13 cellular contexts compared by ENCODE assay signal in genomic region chr1:8315573-8316475, GRCh38. TPM values are rescaled to one million over a fixed set of nuclear protein-coding genes. Genes with fewer than 3 reads are reported as not detected.
DNase-seq lines count a peak whose midpoint lies in the region; TF ChIP-seq lines count a peak whose summit lies in the region.
"Had no signal": no experiment of that assay in that cellular context is flagged by ENCODE, and none has a peak within 500 bp of the region (broad histone marks: within the 10 kb centered on the region; RNA-seq: fewer than 3 reads in every experiment).

No MANE protein-coding gene starts in this region.

- H3K27ac ChIP-seq in cardiac muscle cell (no peak overlapping the region), left ventricle myocardium inferior (replicated peaks) (no peak overlapping the region)
- H3K27ac ChIP-seq: left lung had no signal

- H3K36me3 ChIP-seq in cardiac muscle cell, result no peaks in the 10 kb centered on the region
- H3K36me3 ChIP-seq in left ventricle myocardium inferior, result no peaks in the 10 kb centered on the region
- H3K36me3 ChIP-seq: HAP-1, left lung had no signal

- H3K27ac Mint-ChIP-seq in type B pancreatic cell, result no peak overlapping the region

- peak; percentile 18 for TF ChIP-seq CTCF in cardiac muscle cell (IDR thresholded peaks at IDR 0.05; ENCODE audit: low read depth, low read length)
- no peak for TF ChIP-seq CTCF in left ventricle myocardium inferior (IDR thresholded peaks at IDR 0.05; ENCODE audit: borderline replicate concordance)
- peak; percentile 7 for TF ChIP-seq CTCF in foreskin fibroblast (IDR thresholded peaks at IDR 0.05; ENCODE audit: low read depth, low read length)
- TF ChIP-seq CTCF in type B pancreatic cell (conservative IDR thresholded peaks at IDR 0.05), result peak; percentile 57

- H3K4me1 ChIP-seq in cardiac muscle cell (ENCODE audit: low read depth), result no peaks in the 10 kb centered on the region
- H3K4me1 ChIP-seq in left ventricle myocardium inferior, result peaks cover 41% of the 10 kb centered on the region
- H3K4me1 ChIP-seq: HAP-1 had no signal

- no peak overlapping the region for H3K4me3 ChIP-seq in cardiac muscle cell
- no peak overlapping the region for H3K4me3 ChIP-seq in left ventricle myocardium inferior
- H3K4me3 ChIP-seq in foreskin fibroblast (ENCODE audit: low read depth in 1 of 2, low read length in 2 of 2), result no peak overlapping the region
- H3K4me3 ChIP-seq: HAP-1, left lung had no signal

- H3K36me3 Mint-ChIP-seq in type B pancreatic cell, result no peaks in the 10 kb centered on the region

- peak overlapping the region; percentile 1 for H3K4me3 Mint-ChIP-seq in type B pancreatic cell
- H3K4me3 Mint-ChIP-seq: activated T-cell treated with anti-CD3 and anti-CD28 coated beads, Interleukin-2, amount 50 U/mL, for 4 hours had no signal

- DNase-seq in cardiac muscle cell (ENCODE audit: low read depth in 1 of 2, low spot score in 1 of 2) (no peak), left ventricle myocardium inferior (no peak), SK-MEL-5 (ENCODE audit: low read depth, low spot score) (peak; percentile 22), foreskin fibroblast (peak in 1 of 2 donors; percentile 23), type B pancreatic cell (ENCODE audit: extremely low spot score, unreplicated experiment) (no peak), AML-193 (lab: John Stamatoyannopoulos, UW) (no peak), amygdala (lab: John Stamatoyannopoulos, UW) (no peak)
- no peak for DNase-seq in activated CD4-positive, alpha-beta T cell treated with anti-CD3 and anti-CD28 coated beads, Interleukin-2, amount 50 U/mL, for 48 hours
- DNase-seq: activated T-cell treated with anti-CD3 and anti-CD28 coated beads, Interleukin-2, amount 50 U/mL, for 4 hours; central memory CD4-positive, alpha-beta T cell; left lung; NCI-H1092 had no signal

- H3K27me3 ChIP-seq in cardiac muscle cell (peaks cover 48% of the 10 kb centered on the region), left ventricle myocardium inferior (ENCODE audit: low read depth) (no peaks in the 10 kb centered on the region)

- no peaks in the 10 kb centered on the region for H3K9me3 ChIP-seq in cardiac muscle cell (ENCODE audit: low read depth)
- peaks cover 6% of the 10 kb centered on the region for H3K9me3 ChIP-seq in left ventricle myocardium inferior (replicated peaks)
- H3K9me3 ChIP-seq: HAP-1 had no signal

- H3K9me3 Mint-ChIP-seq in type B pancreatic cell, result no peaks in the 10 kb centered on the region
- H3K9me3 Mint-ChIP-seq: activated T-cell treated with anti-CD3 and anti-CD28 coated beads, Interleukin-2, amount 50 U/mL, for 4 hours had no signal

- H3K4me1 Mint-ChIP-seq in type B pancreatic cell (ENCODE audit: unreplicated experiment), result peaks cover 28% of the 10 kb centered on the region

- intact Hi-C loops in left ventricle myocardium inferior (cut with micrococcal nuclease), result loop anchor here (2.0 kb wide), 1 partner anchor 285 kb away; no protein-coding TSS in a partner anchor

- H3K27me3 Mint-ChIP-seq in type B pancreatic cell, result peaks cover 18% of the 10 kb centered on the region

- in situ Hi-C loops in SK-MEL-5 (cut with HindIII; ENCODE audit: low pct_unique_long_range_greater_than_20kb, low sequenced_read_pairs), result loop anchor here (25.0 kb wide), 1 partner anchor 304 kb away; no protein-coding TSS in a partner anchor

RNA-seq across cellular contexts. Expression of gene SLC45A1, which starts 2.1 kb away (rescaled TPM):
- total RNA-seq in cardiac muscle cell (0.28 and 0.42 TPM in 2 replicates), left ventricle myocardium inferior (1.8 TPM), type B pancreatic cell (ENCODE audit: low replicate concordance) (0.67 and 2.7 TPM in 2 replicates)
- polyA plus RNA-seq in cardiac muscle cell, result 0.34 and 0.79 TPM in 2 replicates
- total RNA-seq in SK-MEL-5 (2014; rRNA removed; shearing (Covaris generic)), result not detected in 2 replicates
- polyA plus RNA-seq in SK-MEL-5 (2015; cell fraction: cytosol; rRNA removed), result not detected in 2 replicates
- polyA plus RNA-seq in SK-MEL-5 (2015; cell fraction: nucleus; rRNA removed), result not detected in 2 replicates
